ENCODE assay signal across 17 cellular contexts in genomic region chr9:77985996-77986395, GRCh38.
"Had no signal": no experiment of that assay in that cellular context is flagged by ENCODE, and none has a peak within 500 bp of the region (broad histone marks: within the 10 kb centered on the region; RNA-seq: fewer than 3 reads in every experiment).

No MANE protein-coding gene starts in this region.

- H3K36me3 Mint-ChIP-seq: stimulated activated naive B cell treated with anti-CD40 and anti-IgM and Interleukin-4, amounts not matched to agents 10 μg/mL and 1 μg/mL and 100 μg/mL, for 72 hours had no signal

- H3K27ac ChIP-seq: adrenal gland, esophagus muscularis mucosa, ovary had no signal

- ATAC-seq: activated CD4-positive, CD25-positive, alpha-beta regulatory T cell treated with anti-CD3 and anti-CD28 coated beads, Interleukin-2, amount 50 U/mL, for 24 hours; activated T-helper 17 cell treated with anti-CD3 and anti-CD28 coated beads, Interleukin-2, amount 50 U/mL, for 72 hours; left ventricle myocardium superior; stimulated activated naive B cell treated with anti-CD40 and anti-IgM and Interleukin-4, amounts not matched to agents 10 μg/mL and 1 μg/mL and 100 μg/mL, for 72 hours had no signal

- H3K27ac Mint-ChIP-seq: activated naive CD4-positive, alpha-beta T cell treated with anti-CD3 and anti-CD28 coated beads for 36 hours; activated T-helper 17 cell treated with anti-CD3 and anti-CD28 coated beads, Interleukin-2, amount 50 U/mL, for 72 hours; stimulated activated naive B cell treated with anti-CD40 and anti-IgM and Interleukin-4, amounts not matched to agents 10 μg/mL and 1 μg/mL and 100 μg/mL, for 72 hours had no signal

- H3K4me3 Mint-ChIP-seq: activated naive CD4-positive, alpha-beta T cell treated with anti-CD3 and anti-CD28 coated beads for 36 hours; activated T-helper 17 cell treated with anti-CD3 and anti-CD28 coated beads, Interleukin-2, amount 50 U/mL, for 72 hours; neural crest cell; stimulated activated naive B cell treated with anti-CD40 and anti-IgM and Interleukin-4, amounts not matched to agents 10 μg/mL and 1 μg/mL and 100 μg/mL, for 72 hours had no signal

- DNase-seq: activated CD4-positive, alpha-beta T cell treated with anti-CD3 and anti-CD28 coated beads, Interleukin-2, amount 50 U/mL, for 4 hours; activated naive CD4-positive, alpha-beta T cell treated with anti-CD3 and anti-CD28 coated beads for 36 hours; activated T-cell treated with anti-CD3 and anti-CD28 coated beads for 4 hours; adrenal gland; left ventricle myocardium superior; mesenchymal stem cell; ovary; stimulated activated CD4-positive, alpha-beta T cell treated with anti-CD3 and anti-CD28 coated beads, Interleukin-2, amount 100 ng/mL, for 48 hours; stimulated activated naive B cell treated with anti-CD40 and anti-IgM and Interleukin-4, amounts not matched to agents 10 μg/mL and 1 μg/mL and 100 μg/mL, for 72 hours; T-helper 9 cell; trophoblast cell had no signal

- H3K9me3 Mint-ChIP-seq: activated naive CD4-positive, alpha-beta T cell treated with anti-CD3 and anti-CD28 coated beads for 36 hours; activated T-helper 17 cell treated with anti-CD3 and anti-CD28 coated beads, Interleukin-2, amount 50 U/mL, for 72 hours; neural crest cell; stimulated activated naive B cell treated with anti-CD40 and anti-IgM and Interleukin-4, amounts not matched to agents 10 μg/mL and 1 μg/mL and 100 μg/mL, for 72 hours had no signal

- H3K4me3 ChIP-seq: adrenal gland, esophagus muscularis mucosa, ovary had no signal

- H3K27me3 ChIP-seq: adrenal gland, esophagus muscularis mucosa, ovary had no signal

- H3K27me3 Mint-ChIP-seq: activated T-helper 17 cell treated with anti-CD3 and anti-CD28 coated beads, Interleukin-2, amount 50 U/mL, for 72 hours had no signal

- H3K36me3 ChIP-seq: adrenal gland, esophagus muscularis mucosa, ovary had no signal

- FAIRE-seq: colon, keratinocyte had no signal

- H3K9me3 ChIP-seq: adrenal gland, esophagus muscularis mucosa, ovary had no signal
